In the genomic region with DNA sequence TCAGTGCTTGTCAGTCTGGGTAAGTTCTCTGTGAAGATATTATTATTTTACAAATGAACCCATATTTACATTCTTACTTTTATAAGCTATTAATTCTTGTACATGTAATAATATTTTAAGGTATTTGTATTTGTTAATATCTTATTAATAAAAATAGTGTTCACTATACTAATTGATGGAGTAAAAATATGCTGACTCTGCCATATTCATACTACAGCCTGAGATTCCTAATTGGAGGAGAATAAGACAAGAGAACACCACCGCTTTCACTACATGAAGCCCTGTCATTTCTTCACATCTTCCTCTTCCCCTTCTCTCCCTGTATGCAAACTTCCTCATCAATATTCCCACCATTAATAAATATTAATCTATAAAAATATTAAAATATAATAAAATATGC, we compare ENCODE assay signal across 33 cellular contexts.
DNase-seq lines count a peak whose midpoint lies in the region; ATAC-seq, FAIRE-seq and TF ChIP-seq lines count a peak whose summit lies in the region.
"Had no signal": no experiment of that assay in that cellular context is flagged by ENCODE, and none has a peak within 500 bp of the region (broad histone marks: within the 10 kb centered on the region; RNA-seq: fewer than 3 reads in every experiment).

No MANE protein-coding gene starts in this region.

- H2BK20ac ChIP-seq in IMR-90 (ENCODE audit: low read depth, low read length) (no peak overlapping the region), H1 (ENCODE audit: low read length) (no peak overlapping the region)

- H3K4me2 ChIP-seq in HepG2 (ENCODE audit: low read depth, low read length) (no peak overlapping the region), A549 (no peak overlapping the region), IMR-90 (ENCODE audit: low read depth, low read length) (no peak overlapping the region), H1 (ENCODE audit: insufficient read depth in 1 of 2, low read depth in 2 of 2, low read length in 2 of 2) (no peak overlapping the region)
- H3K4me2 ChIP-seq: BLaER1; BLaER1 treated with 17β-estradiol and CSF1 and Interleukin-3, amounts not matched to agents 10 nM and 100 nM had no signal

- H3K9me3 ChIP-seq in HepG2 (ENCODE audit: low read length) (peaks cover 73% of the 10 kb centered on the region), right lobe of liver (no peaks in the 10 kb centered on the region), A549 (0 out of 3 replicates have a peak, but pooled peaks cover 3% of the 10 kb centered on the region), IMR-90 (ENCODE audit: control insufficient read depth, insufficient read depth, low read length) (peaks cover 4% of the 10 kb centered on the region; the same call in 1 of the 2 replicates), H1 (ENCODE audit: insufficient read depth in 2 of 2, low read depth in 1 of 2, low read length in 1 of 2) (peaks cover 4 to 9% of the 10 kb centered on the region in 2 experiments; a peak in 3 of 4 replicates), A673 (ENCODE audit: low read depth, low read length, poor library complexity, severe bottlenecking) (no peaks in the 10 kb centered on the region)
- H3K9me3 ChIP-seq: BE2C, BLaER1, Caco-2 had no signal

- FAIRE-seq in HepG2 (lab: Jason Lieb, UNC) (no peak), A549 (lab: Jason Lieb, UNC) (no peak), H1 (lab: Jason Lieb, UNC) (no peak)
- FAIRE-seq: A204.1 had no signal

- no peak for TF ChIP-seq CTCF in HepG2 (CRISPR knock-in tag; IDR thresholded peaks at IDR 0.05)
- TF ChIP-seq CTCF in right lobe of liver (IDR thresholded peaks at IDR 0.05) = no peak
- TF ChIP-seq CTCF in A549 (IDR thresholded peaks at IDR 0.05) = no peak
- no peak for TF ChIP-seq CTCF in IMR-90 (conservative IDR thresholded peaks at IDR 0.05; ENCODE audit: low read depth, low read length)
- no peak for TF ChIP-seq CTCF in H1 (IDR thresholded peaks at IDR 0.05; ENCODE audit: control extremely low read depth in 1 of 3, insufficient read depth in 1 of 3, low read depth in 1 of 3, low read length in 3 of 3)
- TF ChIP-seq CTCF in A673 (conservative IDR thresholded peaks at IDR 0.05; ENCODE audit: low read depth, low read length) = no peak

- TF ChIP-seq POLR2A in HepG2 (IDR thresholded peaks at IDR 0.05; ENCODE audit: insufficient read depth in 1 of 2, low read depth in 2 of 2, low read length in 2 of 2) = no peak
- TF ChIP-seq POLR2A in right lobe of liver (IDR thresholded peaks at IDR 0.05) = no peak
- no peak for TF ChIP-seq POLR2A in A549 (IDR thresholded peaks at IDR 0.05; ENCODE audit: low read length)
- no peak for TF ChIP-seq POLR2A in IMR-90 (IDR thresholded peaks at IDR 0.05; ENCODE audit: low read depth, low read length)
- no peak for TF ChIP-seq POLR2A in H1 (IDR thresholded peaks at IDR 0.05; ENCODE audit: control extremely low read depth in 1 of 2, low read depth in 2 of 2, low read length in 2 of 2)

- H3K27me3 ChIP-seq in HepG2 (ENCODE audit: control insufficient read depth in 1 of 2, insufficient read depth in 2 of 2, low read length in 2 of 2) (no peaks in the 10 kb centered on the region), right lobe of liver (no peaks in the 10 kb centered on the region), IMR-90 (ENCODE audit: control insufficient read depth, insufficient read depth, low read length) (no peaks in the 10 kb centered on the region), H1 (replicated peaks in 1 of 4; ENCODE audit: control insufficient read depth in 3 of 4, extremely low read depth in 1 of 4, insufficient read depth in 3 of 4, low read length in 3 of 4) (no peaks in the 10 kb centered on the region), A673 (replicated peaks; ENCODE audit: insufficient read depth, low read depth, low read length, poor library complexity) (no peaks in the 10 kb centered on the region)
- H3K27me3 ChIP-seq: BE2C; BLaER1; BLaER1 treated with 17β-estradiol and CSF1 and Interleukin-3, amounts not matched to agents 10 nM and 100 nM had no signal

- no peak overlapping the region for H3K23ac ChIP-seq in IMR-90 (ENCODE audit: low read depth, low read length)
- H3K23ac ChIP-seq in H1 (ENCODE audit: insufficient read length) = no peak overlapping the region

- TF ChIP-seq EP300 in HepG2 (IDR thresholded peaks at IDR 0.05; ENCODE audit: low read depth in 2 of 2, low read length in 2 of 2) (no peak), HepG2 (CRISPR knock-in tag; IDR thresholded peaks at IDR 0.05; ENCODE audit: borderline replicate concordance) (no peak), A549 (IDR thresholded peaks at IDR 0.05) (no peak), H1 (IDR thresholded peaks at IDR 0.05; ENCODE audit: borderline replicate concordance in 1 of 2, low read depth in 2 of 2, low read length in 2 of 2) (no peak)

- WGBS in HepG2 (ENCODE audit: low lambda C conversion rate) = 52% methylated on average over 1 of the region's 1 CpG
- WGBS in right lobe of liver (ENCODE audit: insufficient coverage, low coverage, low lambda C conversion rate, missing lambda C conversion rate) = 87% methylated on average over 1 of the region's 1 CpG
- 38% methylated on average over 1 of the region's 1 CpG for WGBS in A549 (ENCODE audit: missing lambda C conversion rate)
- WGBS in IMR-90 (ENCODE audit: extremely low coverage in 2 of 2, insufficient read length in 1 of 2), 2 experiments = no CpG with 5 or more reads among the region's 1 CpG
- WGBS in H1 (ENCODE audit: extremely low coverage in 1 of 2, insufficient coverage in 1 of 2, insufficient read length in 1 of 2, insufficient replicate concordance in 2 of 2, low coverage in 1 of 2, low lambda C conversion rate in 2 of 2, missing lambda C conversion rate in 1 of 2), 2 experiments = 100% methylated on average over 1 of the region's 1 CpG; no CpG with 5 or more reads in 1 of the 2 experiments

- TF ChIP-seq RAD21 in HepG2 (CRISPR knock-in tag; IDR thresholded peaks at IDR 0.05) (no peak), A549 (conservative IDR thresholded peaks at IDR 0.05 in 1 of 2, IDR thresholded peaks at IDR 0.05 in 1 of 2) (no peak), IMR-90 (IDR thresholded peaks at IDR 0.05; ENCODE audit: low read length) (no peak), H1 (IDR thresholded peaks at IDR 0.05 in 1 of 2, conservative IDR thresholded peaks at IDR 0.05 in 1 of 2; ENCODE audit: low read depth in 2 of 2, low read length in 2 of 2) (no peak)

- ATAC-seq in HepG2 = no peak
- no peak for ATAC-seq in right lobe of liver
- no peak for ATAC-seq in A549
- ATAC-seq in IMR-90 (ENCODE audit: low read depth) = no peak
- ATAC-seq: CD8-positive, alpha-beta T cell had no signal

- dilution Hi-C loops in IMR-90 (cut with HindIII; ENCODE audit: low sequenced_read_pairs, unreplicated experiment) = no loop called here

- no peaks in the 10 kb centered on the region for H3K9me1 ChIP-seq in IMR-90 (ENCODE audit: insufficient read depth, low read length)

- H3K18ac ChIP-seq in IMR-90 (ENCODE audit: low read depth, low read length) (no peak overlapping the region), H1 (ENCODE audit: extremely low read depth, low read length) (no peak overlapping the region)

- H2BK15ac ChIP-seq in IMR-90 (ENCODE audit: low read depth, low read length) (no peak overlapping the region), H1 (ENCODE audit: low read length) (no peak overlapping the region)

- no peak overlapping the region for H2AK5ac ChIP-seq in IMR-90 (ENCODE audit: low read depth, low read length)
- no peak overlapping the region for H2AK5ac ChIP-seq in H1 (ENCODE audit: low read depth, low read length)

- no peak overlapping the region for H2BK120ac ChIP-seq in IMR-90 (ENCODE audit: low read depth, low read length)
- H2BK120ac ChIP-seq in H1 (replicated peaks; ENCODE audit: low read depth, low read length) = no peak overlapping the region

- BruUV-seq in HepG2 (replicated peaks; lab: Mats Ljungman, UMichigan) (no TSS peak), IMR-90 (replicated peaks; lab: Mats Ljungman, UMichigan) (no TSS peak), A673 (replicated peaks; lab: Mats Ljungman, UMichigan) (no TSS peak)

- POLR2A ChIA-PET in HepG2 (lab: Yijun Ruan, JAX) (no interaction called here), A549 (lab: Yijun Ruan, JAX) (no interaction called here), IMR-90 (lab: Charles Lee; ENCODE audit: unreplicated experiment) (no interaction called here), H1 (lab: Charles Lee; ENCODE audit: partially characterized antibody) (no interaction called here), A673 (lab: Charles Lee; ENCODE audit: low non-redundant PET) (no interaction called here)

- CTCF ChIA-PET in HepG2 (lab: Yijun Ruan, JAX; ENCODE audit: low intra/inter-chr PET ratio, low total read pairs) (no interaction called here), A549 (lab: Yijun Ruan, JAX) (no interaction called here), IMR-90 (lab: Yijun Ruan, JAX) (no interaction called here), H1 (lab: Charles Lee; ENCODE audit: partially characterized antibody) (no interaction called here), A673 (lab: Charles Lee) (no interaction called here)

- H2AK9ac ChIP-seq in IMR-90 (replicated peaks; ENCODE audit: low read depth, low read length, poor library complexity) = no peak overlapping the region

- H3K4ac ChIP-seq in IMR-90 (ENCODE audit: low read depth, low read length) (no peak overlapping the region), H1 (replicated peaks; ENCODE audit: insufficient read length, low read depth, low read length) (no peak overlapping the region)

- H3K56ac ChIP-seq in IMR-90 (ENCODE audit: extremely low read depth, insufficient read depth, low read length) = no peak overlapping the region
- H3K56ac ChIP-seq in H1 (replicated peaks; ENCODE audit: insufficient read length, low read depth, low read length) = no peak overlapping the region

- H2AFZ ChIP-seq in HepG2 (ENCODE audit: low read length) (no peak overlapping the region), IMR-90 (replicated peaks; ENCODE audit: low read length, poor library complexity) (no peak overlapping the region), H1 (ENCODE audit: low read length) (no peak overlapping the region)

- H4K91ac ChIP-seq in IMR-90 (ENCODE audit: insufficient read depth, low read depth, low read length) = no peak overlapping the region
- no peak overlapping the region for H4K91ac ChIP-seq in H1 (replicated peaks; ENCODE audit: insufficient read length, low read length)

- no peaks in the 10 kb centered on the region for H3K23me2 ChIP-seq in H1 (ENCODE audit: low read depth, low read length)

- H4K5ac ChIP-seq in IMR-90 (ENCODE audit: low read depth, low read length) (no peak overlapping the region), H1 (ENCODE audit: insufficient read length, low read depth, low read length) (no peak overlapping the region)

- H3K27ac ChIP-seq in HepG2 (ENCODE audit: extremely low read length, insufficient read depth, low read length) (no peak overlapping the region), right lobe of liver (no peak overlapping the region), A549 (no peak overlapping the region), IMR-90 (ENCODE audit: insufficient read depth, low read length) (no peak overlapping the region), H1 (ENCODE audit: low read depth, low read length) (no peak overlapping the region), A673 (ENCODE audit: low read depth, low read length, poor library complexity, severe bottlenecking) (no peak overlapping the region)
- H3K27ac ChIP-seq: 22Rv1; BLaER1; BLaER1 treated with 17β-estradiol and CSF1 and Interleukin-3, amounts not matched to agents 10 nM and 100 nM; C4-2B had no signal

- H2BK5ac ChIP-seq in IMR-90 (ENCODE audit: low read depth, low read length, poor library complexity, severe bottlenecking) (no peak overlapping the region), H1 (ENCODE audit: low read depth, low read length) (no peak overlapping the region)

- H4K20me1 ChIP-seq in HepG2 (ENCODE audit: insufficient read depth, low read length) = no peaks in the 10 kb centered on the region
- no peaks in the 10 kb centered on the region for H4K20me1 ChIP-seq in IMR-90 (ENCODE audit: insufficient read depth, low read length)
- no peaks in the 10 kb centered on the region for H4K20me1 ChIP-seq in H1 (replicated peaks in 1 of 2; ENCODE audit: control insufficient read depth in 1 of 2, insufficient read depth in 2 of 2, low read length in 2 of 2)
- H4K20me1 ChIP-seq: BLaER1; BLaER1 treated with 17β-estradiol and CSF1 and Interleukin-3, amounts not matched to agents 10 nM and 100 nM had no signal

- H4K8ac ChIP-seq in IMR-90 (ENCODE audit: low read depth in 2 of 2, low read length in 2 of 2) (no peak overlapping the region), H1 (ENCODE audit: extremely low read depth, insufficient read depth, low read length) (no peak overlapping the region)

- H3K36me3 ChIP-seq in HepG2 (replicated peaks in 1 of 2; ENCODE audit: control insufficient read depth in 1 of 2, insufficient read depth in 2 of 2, low read length in 2 of 2) (no peaks in the 10 kb centered on the region), right lobe of liver (no peaks in the 10 kb centered on the region), IMR-90 (ENCODE audit: control insufficient read depth, insufficient read depth, low read length) (no peaks in the 10 kb centered on the region), H1 (ENCODE audit: control insufficient read depth in 2 of 4, insufficient read depth in 4 of 4, low read length in 3 of 4) (no peaks in the 10 kb centered on the region), A673 (ENCODE audit: insufficient read depth, low read length, poor library complexity, severe bottlenecking) (no peaks in the 10 kb centered on the region)
- H3K36me3 ChIP-seq: BE2C; BLaER1; BLaER1 treated with 17β-estradiol and CSF1 and Interleukin-3, amounts not matched to agents 10 nM and 100 nM had no signal

- H3K14ac ChIP-seq in IMR-90 (replicated peaks; ENCODE audit: low read depth, low read length) (no peak overlapping the region), H1 (ENCODE audit: insufficient read length) (no peak overlapping the region)

- H3K9ac ChIP-seq in HepG2 (ENCODE audit: insufficient read depth, low read depth, low read length) (no peak overlapping the region), IMR-90 (ENCODE audit: low read depth, low read length) (no peak overlapping the region), H1 (replicated peaks in 1 of 4; ENCODE audit: extremely low read depth in 1 of 4, low read depth in 3 of 4, low read length in 3 of 4) (no peak overlapping the region)
- H3K9ac ChIP-seq: BLaER1; BLaER1 treated with 17β-estradiol and CSF1 and Interleukin-3, amounts not matched to agents 10 nM and 100 nM had no signal

- H3K4me1 ChIP-seq in HepG2 (ENCODE audit: insufficient read depth, low read length) (no peaks in the 10 kb centered on the region), right lobe of liver (no peaks in the 10 kb centered on the region), A549 (no peaks in the 10 kb centered on the region), IMR-90 (ENCODE audit: control insufficient read depth, insufficient read depth, low read length) (no peaks in the 10 kb centered on the region), H1 (replicated peaks in 1 of 4; ENCODE audit: control insufficient read depth in 3 of 4, insufficient read depth in 4 of 4, low read length in 3 of 4) (no peaks in the 10 kb centered on the region), A673 (ENCODE audit: insufficient read depth, low read length, poor library complexity, severe bottlenecking) (no peaks in the 10 kb centered on the region)
- H3K4me1 ChIP-seq: BE2C; BLaER1; BLaER1 treated with 17β-estradiol and CSF1 and Interleukin-3, amounts not matched to agents 10 nM and 100 nM; Caco-2 had no signal

- no peak overlapping the region for H3K4me3 ChIP-seq in HepG2 (replicated peaks in 1 of 3; ENCODE audit: insufficient read depth in 1 of 3, low read depth in 2 of 3, low read length in 3 of 3)
- no peak overlapping the region for H3K4me3 ChIP-seq in right lobe of liver
- H3K4me3 ChIP-seq in A549 = no peak overlapping the region
- H3K4me3 ChIP-seq in IMR-90 (ENCODE audit: insufficient read depth, low read depth, low read length) = no peak overlapping the region
- H3K4me3 ChIP-seq in H1 (ENCODE audit: extremely low read depth in 1 of 4, insufficient read depth in 2 of 4, low read depth in 3 of 4, low read length in 4 of 4) = no peak overlapping the region
- no peak overlapping the region for H3K4me3 ChIP-seq in A673 (ENCODE audit: low read depth, low read length, poor library complexity, severe bottlenecking)
- H3K4me3 ChIP-seq: BLaER1; BLaER1 treated with 17β-estradiol and CSF1 and Interleukin-3, amounts not matched to agents 10 nM and 100 nM had no signal

- intact Hi-C loops in HepG2 (cut with micrococcal nuclease; ENCODE audit: unreplicated experiment) (no loop called here), right lobe of liver (cut with DNase I) (no loop called here), IMR-90 (cut with micrococcal nuclease) (no loop called here), A673 (cut with micrococcal nuclease; ENCODE audit: unreplicated experiment) (no loop called here)

- no peaks in the 10 kb centered on the region for H3K79me1 ChIP-seq in IMR-90 (ENCODE audit: low read depth in 1 of 2, low read length in 2 of 2)
- no peaks in the 10 kb centered on the region for H3K79me1 ChIP-seq in H1 (ENCODE audit: low read depth, low read length)

- H2BK12ac ChIP-seq in H1 (ENCODE audit: low read depth, low read length) = no peak overlapping the region

- H3K79me2 ChIP-seq in HepG2 (ENCODE audit: insufficient read depth, low read length) = no peaks in the 10 kb centered on the region
- no peaks in the 10 kb centered on the region for H3K79me2 ChIP-seq in H1 (ENCODE audit: control insufficient read depth in 1 of 2, insufficient read depth in 2 of 2, low read length in 2 of 2)

- DNase-seq in HepG2 (ENCODE audit: low spot score) (no peak), right lobe of liver (no peak), A549 (ENCODE audit: low read depth in 1 of 2, low spot score in 1 of 2) (no peak), IMR-90 (no peak), H1 (ENCODE audit: low read depth in 1 of 2, low spot score in 2 of 2) (no peak), NCI-H2196 treated with DMSO at 0.1 percent for 48 hours (lab: John Stamatoyannopoulos, UW; ENCODE audit: unreplicated experiment) (no peak), cerebellar cortex (ENCODE audit: low spot score) (no peak), A673 (ENCODE audit: low spot score) (no peak)
- DNase-seq: 8988T; ACHN; AML-193; BE2C; C1 segment of cervical spinal cord; Caco-2; Calu3; CD4-positive, alpha-beta memory T cell; CD4-positive, alpha-beta T cell; CD4-positive, CD25-positive, alpha-beta regulatory T cell; CD8-positive, alpha-beta memory T cell; CD8-positive, alpha-beta T cell; COR-L47; DMS 273 treated with DMSO at 0.1 percent for 48 hours; DMS153; DMS53; DMS79; DMS79 treated with DMSO at 0.1 percent for 48 hours; DND-41; EL had no signal

- in situ Hi-C loops in HepG2 (cut with HindIII; ENCODE audit: extremely low pct_ligation_motif_present, low pct_unique_long_range_greater_than_20kb) (no loop called here), IMR-90 (cut with MboI; ENCODE audit: low sequenced_read_pairs) (no loop called here)
